ENCODE assay signal across 9 cellular contexts in the genomic region with DNA sequence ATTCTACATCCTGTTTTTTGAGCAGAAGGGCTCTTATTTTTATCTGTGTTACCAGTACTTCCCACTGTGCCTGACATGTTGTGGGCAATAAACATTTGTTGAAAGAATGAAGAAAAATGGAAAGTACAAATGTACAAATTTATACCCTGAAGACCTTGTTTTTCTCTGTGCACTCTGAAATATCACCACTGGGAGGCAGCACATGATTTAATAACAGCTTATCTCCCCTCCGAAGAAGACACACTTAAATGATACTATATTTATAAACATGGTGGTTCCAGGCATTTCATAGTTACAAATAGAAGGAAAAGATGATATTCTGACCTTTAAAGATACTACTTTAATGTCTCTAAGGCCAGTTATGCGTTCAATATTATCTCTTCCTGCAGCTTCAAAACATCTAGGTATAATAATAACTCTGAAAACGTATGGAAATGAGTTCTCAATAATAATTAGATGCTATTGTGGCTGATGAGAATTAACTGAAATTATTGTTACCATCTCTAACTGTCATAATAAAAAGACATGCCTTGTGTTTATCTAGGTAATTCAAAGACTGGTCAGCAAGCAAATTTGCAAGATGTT. TPM values are rescaled to one million over a fixed set of nuclear protein-coding genes. Genes with fewer than 3 reads are reported as not detected.
DNase-seq lines count a peak whose midpoint lies in the region; ATAC-seq and TF ChIP-seq lines count a peak whose summit lies in the region.
"Had no signal": no experiment of that assay in that cellular context is flagged by ENCODE, and none has a peak within 500 bp of the region (broad histone marks: within the 10 kb centered on the region; RNA-seq: fewer than 3 reads in every experiment).

No MANE protein-coding gene starts in this region.

- TF ChIP-seq CTCF in Caco-2 (IDR thresholded peaks at IDR 0.05; ENCODE audit: insufficient read depth in 1 of 2, low read depth in 1 of 2, low read length in 1 of 2, severe bottlenecking in 1 of 2, unreplicated experiment in 1 of 2) (peak; percentile 27 to 49), GM20000 (IDR thresholded peaks at IDR 0.05; ENCODE audit: extremely low read depth, missing control alignments) (peak; percentile 75), KMS-11 (conservative IDR thresholded peaks at IDR 0.05; ENCODE audit: low read depth, low read length) (peak; percentile 73), RWPE2 (IDR thresholded peaks at IDR 0.05; ENCODE audit: poor library complexity, severe bottlenecking) (peak; percentile 79), hepatocyte (IDR thresholded peaks at IDR 0.05; ENCODE audit: poor library complexity) (peak; percentile 88)

- H3K9me3 Mint-ChIP-seq in Caco-2 (ENCODE audit: unreplicated experiment) = no peaks in the 10 kb centered on the region
- H3K9me3 Mint-ChIP-seq: T-helper 1 cell treated with Interleukin-12 subunit alpha and Interleukin-12 subunit beta and Interleukin-4 antibody, amounts not matched to agents 30 μg/mL and 1 μg/mL, for 36 hours had no signal

- intact Hi-C loops in Caco-2 (cut with micrococcal nuclease; ENCODE audit: unreplicated experiment) = loop anchor here (2.0 to 10.0 kb wide), 4 partner anchors 170 to 447 kb away; no protein-coding TSS in a partner anchor

- DNase-seq in Caco-2 = peak in 1 of 2 experiments; percentile 18
- peak; percentile 59 for DNase-seq in GM20000 (ENCODE audit: low spot score)
- no peak for DNase-seq in RWPE2 (ENCODE audit: low spot score)
- DNase-seq in amniotic epithelial cell (ENCODE audit: low read depth) = peak; percentile 58
- DNase-seq in hepatocyte (ENCODE audit: low spot score) = peak; percentile 66
- DNase-seq in stimulated activated CD4-positive, alpha-beta T cell treated with anti-CD3 and anti-CD28 coated beads, Interleukin-1b, Interleukin-23, amount 100 ng/mL, for 1 hour (ENCODE audit: low read depth in 2 of 2) = peak; percentile 5 to 33
- DNase-seq in activated effector memory CD4-positive, alpha-beta T cell treated with anti-CD3 and anti-CD28 coated beads, Interleukin-2, amount 50 U/mL, for 16 hours = no peak

- CTCF ChIA-PET in Caco-2 (lab: Charles Lee) = interaction anchor here (0.8 to 1.3 kb wide), 4 partner anchors 205 to 448 kb away, joined by 3 to 4 read pairs (median 4); no protein-coding TSS in a partner anchor

- H3K4me1 ChIP-seq in Caco-2 (no peaks in the 10 kb centered on the region), KMS-11 (ENCODE audit: low read depth, poor library complexity, severe bottlenecking) (peaks cover 96% of the 10 kb centered on the region), RWPE2 (ENCODE audit: insufficient read depth, poor library complexity, severe bottlenecking) (no peaks in the 10 kb centered on the region), hepatocyte (ENCODE audit: insufficient read depth) (no peaks in the 10 kb centered on the region)

- H2AFZ ChIP-seq in KMS-11 (ENCODE audit: low read depth) (no peak overlapping the region), hepatocyte (no peak overlapping the region)

- no peaks in the 10 kb centered on the region for H3K36me3 Mint-ChIP-seq in Caco-2 (ENCODE audit: insufficient read depth, unreplicated experiment)

- H3K9me3 ChIP-seq in Caco-2 = no peaks in the 10 kb centered on the region
- H3K9me3 ChIP-seq in RWPE2 (ENCODE audit: severe bottlenecking) = no peaks in the 10 kb centered on the region
- no peaks in the 10 kb centered on the region for H3K9me3 ChIP-seq in hepatocyte (ENCODE audit: low read depth)

- no peaks in the 10 kb centered on the region for H4K20me1 ChIP-seq in KMS-11 (ENCODE audit: insufficient read depth)
- H4K20me1 ChIP-seq in hepatocyte (ENCODE audit: insufficient read depth, poor library complexity, severe bottlenecking) = no peaks in the 10 kb centered on the region

- H3K4me3 Mint-ChIP-seq in Caco-2 (ENCODE audit: unreplicated experiment) = no peak overlapping the region
- H3K4me3 Mint-ChIP-seq: T-helper 1 cell treated with Interleukin-12 subunit alpha and Interleukin-12 subunit beta and Interleukin-4 antibody, amounts not matched to agents 30 μg/mL and 1 μg/mL, for 36 hours had no signal

- H3K4me2 ChIP-seq in KMS-11 (0 out of 2 replicates have a peak overlapping the region, but pooled peaks have one; percentile 7), hepatocyte (no peak overlapping the region)

- no peaks in the 10 kb centered on the region for H3K4me1 Mint-ChIP-seq in Caco-2 (ENCODE audit: low read depth, unreplicated experiment)

- H3K9ac ChIP-seq in KMS-11 = no peak overlapping the region

- H3K27me3 ChIP-seq in Caco-2 (replicated peaks; ENCODE audit: control insufficient read depth, insufficient read depth, low read length) (no peaks in the 10 kb centered on the region), KMS-11 (ENCODE audit: insufficient read depth, low read depth) (no peaks in the 10 kb centered on the region), RWPE2 (ENCODE audit: insufficient read depth, poor library complexity, severe bottlenecking) (no peaks in the 10 kb centered on the region), hepatocyte (no peaks in the 10 kb centered on the region)

- H3K27ac ChIP-seq in KMS-11 (no peak overlapping the region), RWPE2 (ENCODE audit: poor library complexity, severe bottlenecking) (no peak overlapping the region), hepatocyte (no peak overlapping the region)

- no peak overlapping the region for H3K27ac Mint-ChIP-seq in Caco-2 (ENCODE audit: unreplicated experiment)
- H3K27ac Mint-ChIP-seq: T-helper 1 cell treated with Interleukin-12 subunit alpha and Interleukin-12 subunit beta and Interleukin-4 antibody, amounts not matched to agents 30 μg/mL and 1 μg/mL, for 36 hours had no signal

- H3K79me2 ChIP-seq in KMS-11 (ENCODE audit: insufficient read depth, low read depth) = peaks cover 20% of the 10 kb centered on the region
- H3K79me2 ChIP-seq in hepatocyte = no peaks in the 10 kb centered on the region

- H3K36me3 ChIP-seq in Caco-2 (ENCODE audit: control insufficient read depth, insufficient read depth, low read length) = no peaks in the 10 kb centered on the region
- no peaks in the 10 kb centered on the region for H3K36me3 ChIP-seq in KMS-11 (ENCODE audit: insufficient read depth)
- H3K36me3 ChIP-seq in RWPE2 (ENCODE audit: low read depth) = no peaks in the 10 kb centered on the region
- H3K36me3 ChIP-seq in hepatocyte (replicated peaks; ENCODE audit: insufficient read depth, low read depth) = no peaks in the 10 kb centered on the region

- no peaks in the 10 kb centered on the region for H3K27me3 Mint-ChIP-seq in Caco-2 (ENCODE audit: insufficient read depth, unreplicated experiment)

- H3K4me3 ChIP-seq in Caco-2 (ENCODE audit: low read depth, low read length) (no peak overlapping the region), KMS-11 (IDR thresholded peaks at IDR 0.05; ENCODE audit: insufficient read depth, low read depth, low read length) (no peak overlapping the region), RWPE2 (ENCODE audit: severe bottlenecking) (no peak overlapping the region), hepatocyte (no peak overlapping the region)

- POLR2A ChIA-PET in Caco-2 (lab: Charles Lee) = no interaction called here

- ATAC-seq in RWPE2 (ENCODE audit: low read depth) = peak; percentile 31; the same call in 1 of the 3 replicates

- WGBS in hepatocyte (ENCODE audit: low lambda C conversion rate, missing lambda C conversion rate) = 30% methylated on average over 3 of the region's 3 CpGs

- H3K9me2 ChIP-seq in hepatocyte (replicated peaks; ENCODE audit: insufficient read depth) = no peaks in the 10 kb centered on the region

- BruUV-seq in Caco-2 (replicated peaks; lab: Mats Ljungman, UMichigan) = no TSS peak

RNA-seq across cellular contexts. Expression of gene DYNLT5, which starts 12.8 kb away (rescaled TPM):
- not detected in 2 replicates for total RNA-seq in Caco-2 (2022)
- 0.10 TPM in 1 of 2 replicates, not detected in the other for total RNA-seq in hepatocyte
- polyA plus RNA-seq in hepatocyte = 0.13 TPM in 1 of 2 replicates, not detected in the other

RNA-seq across cellular contexts. Expression of gene INSL5, which starts 36.0 kb away (rescaled TPM):
- total RNA-seq in Caco-2 (2022) (not detected in 2 replicates), hepatocyte (1.5 and 1.8 TPM in 2 replicates)
- 3.1 TPM in 1 of 2 replicates, not detected in the other for polyA plus RNA-seq in hepatocyte

Comparison
In these comparisons a context has a peak if more than half of its experiments do, and no peak if none do; other contexts are left out.
1. DNase-seq: peak in GM20000 (single experiment), amniotic epithelial cell (single experiment), hepatocyte (single experiment) and stimulated activated CD4-positive, alpha-beta T cell treated with anti-CD3 and anti-CD28 coated beads, Interleukin-1b, Interleukin-23, amount 100 ng/mL, for 1 hour (2 of 2); none in RWPE2 (single experiment) and activated effector memory CD4-positive, alpha-beta T cell treated with anti-CD3 and anti-CD28 coated beads, Interleukin-2, amount 50 U/mL, for 16 hours (single experiment).
2. CTCF ChIP-seq: peak in every context shown above with its lines; median percentile 88 in hepatocyte; 79 in RWPE2; 75 in GM20000; 73 in KMS-11; 38 in Caco-2.